ENCODE assay signal across 26 cellular contexts in genomic region chr11:12547953-12548650, GRCh38.
DNase-seq lines count a peak whose midpoint lies in the region; ATAC-seq and TF ChIP-seq lines count a peak whose summit lies in the region.
"Had no signal": no experiment of that assay in that cellular context is flagged by ENCODE, and none has a peak within 500 bp of the region (broad histone marks: within the 10 kb centered on the region; RNA-seq: fewer than 3 reads in every experiment).

No MANE protein-coding gene starts in this region.

- H3K27me3 ChIP-seq in left ventricle myocardium inferior (ENCODE audit: low read depth) (no peaks in the 10 kb centered on the region), right lobe of liver (no peaks in the 10 kb centered on the region), subcutaneous abdominal adipose tissue (ENCODE audit: control insufficient read depth in 5 of 5, insufficient read depth in 4 of 5, low read length in 5 of 5) (no peaks in the 10 kb centered on the region)
- H3K27me3 ChIP-seq: BLaER1 treated with 17β-estradiol and CSF1 and Interleukin-3, amounts not matched to agents 10 nM and 100 nM; neutrophil; tibial nerve had no signal

- TF ChIP-seq CTCF in left ventricle myocardium inferior (IDR thresholded peaks at IDR 0.05; ENCODE audit: borderline replicate concordance) (peak; percentile 23), right lobe of liver (IDR thresholded peaks at IDR 0.05) (no peak)

- ATAC-seq in right lobe of liver, result peak in 3 of 4 donors; percentile 15 to 67 (median 59)
- no peak for ATAC-seq in HG02970 (IDR thresholded peaks at IDR 0.05; ENCODE audit: low FRiP score, unreplicated experiment)
- ATAC-seq: activated CD8-positive, alpha-beta T cell treated with anti-CD3 and anti-CD28 coated beads for 36 hours; activated T-helper 17 cell treated with anti-CD3 and anti-CD28 coated beads, Interleukin-2, amount 50 U/mL, for 72 hours; GM12878; PC-3; sciatic nerve had no signal

- H3K27ac ChIP-seq in left ventricle myocardium inferior (replicated peaks) (peak overlapping the region; percentile 28), right lobe of liver (no peak overlapping the region), subcutaneous abdominal adipose tissue (ENCODE audit: low read depth, low read length) (peak overlapping the region; percentile 73), caudate nucleus (ENCODE audit: low read depth, low read length) (no peak overlapping the region)
- H3K27ac ChIP-seq: BLaER1 treated with 17β-estradiol and CSF1 and Interleukin-3, amounts not matched to agents 10 nM and 100 nM; HL-60; neutrophil had no signal

- H3K9me3 ChIP-seq in left ventricle myocardium inferior (replicated peaks) (no peaks in the 10 kb centered on the region), right lobe of liver (no peaks in the 10 kb centered on the region), subcutaneous abdominal adipose tissue (ENCODE audit: control insufficient read depth in 5 of 5, low read length in 5 of 5) (no peaks in the 10 kb centered on the region)
- H3K9me3 ChIP-seq: neutrophil, tibial nerve had no signal

- intact Hi-C loops in left ventricle myocardium inferior (cut with micrococcal nuclease), result no loop called here
- intact Hi-C loops in right lobe of liver (cut with DNase I), result no loop called here

- no peak for TF ChIP-seq POLR2A in right lobe of liver (IDR thresholded peaks at IDR 0.05)

- DNase-seq in amniotic epithelial cell (ENCODE audit: low read depth) (peak; percentile 65), left ventricle myocardium inferior (peak; percentile 29), right lobe of liver (no peak), NCI-H187 treated with DMSO at 0.1 percent for 48 hours (lab: John Stamatoyannopoulos, UW) (no peak), caudate nucleus (lab: John Stamatoyannopoulos, UW) (no peak)
- DNase-seq: activated CD4-positive, alpha-beta T cell treated with anti-CD3 and anti-CD28 coated beads for 1 hour; activated CD8-positive, alpha-beta T cell treated with anti-CD3 and anti-CD28 coated beads for 36 hours; activated naive CD4-positive, alpha-beta T cell treated with anti-CD3 and anti-CD28 coated beads, Interleukin-2, amount 10 ng/mL, durations not matched to agents 7 days and 5 days; amniotic stem cell; effector CD4-positive, alpha-beta T cell; Karpas-422; NCI-H2029 treated with DMSO at 0.1 percent for 48 hours; NCI-H2227 treated with DMSO at 0.1 percent for 48 hours; NCI-H526 treated with DMSO at 0.1 percent for 48 hours; PC-3; SHP77; stimulated activated CD4-positive, alpha-beta T cell treated with anti-CD3 and anti-CD28 coated beads, Interleukin-2, amount 100 ng/mL, for 48 hours had no signal

- H3K4me1 ChIP-seq in left ventricle myocardium inferior (peaks cover 26% of the 10 kb centered on the region), right lobe of liver (no peaks in the 10 kb centered on the region), subcutaneous abdominal adipose tissue (ENCODE audit: control insufficient read depth in 5 of 5, insufficient read depth in 5 of 5, low read length in 5 of 5) (peaks cover 4 to 32% (median 23%) of the 10 kb centered on the region in 5 donors)
- H3K4me1 ChIP-seq: BLaER1 treated with 17β-estradiol and CSF1 and Interleukin-3, amounts not matched to agents 10 nM and 100 nM had no signal

- H3K9ac ChIP-seq in subcutaneous abdominal adipose tissue (ENCODE audit: low read length in 5 of 5), result peak overlapping the region in 1 of 5 donors; percentile 21
- H3K9ac ChIP-seq: BLaER1 treated with 17β-estradiol and CSF1 and Interleukin-3, amounts not matched to agents 10 nM and 100 nM had no signal

- H3K36me3 ChIP-seq in left ventricle myocardium inferior, result no peaks in the 10 kb centered on the region
- H3K36me3 ChIP-seq in right lobe of liver, result no peaks in the 10 kb centered on the region
- H3K36me3 ChIP-seq in subcutaneous abdominal adipose tissue (ENCODE audit: control insufficient read depth in 5 of 5, insufficient read depth in 5 of 5, low read length in 5 of 5), result no peaks in the 10 kb centered on the region
- H3K36me3 ChIP-seq: BLaER1 treated with 17β-estradiol and CSF1 and Interleukin-3, amounts not matched to agents 10 nM and 100 nM; neutrophil; tibial nerve had no signal

- H3K4me3 ChIP-seq in left ventricle myocardium inferior (no peak overlapping the region), right lobe of liver (no peak overlapping the region), subcutaneous abdominal adipose tissue (ENCODE audit: low read depth in 1 of 5, low read length in 5 of 5) (no peak overlapping the region)
- H3K4me3 ChIP-seq: BLaER1 treated with 17β-estradiol and CSF1 and Interleukin-3, amounts not matched to agents 10 nM and 100 nM; GM12878; tibial nerve had no signal

- 71% methylated on average over 5 of the region's 5 CpGs for WGBS in right lobe of liver (ENCODE audit: insufficient coverage, low coverage, low lambda C conversion rate, missing lambda C conversion rate)

Comparison
In these comparisons a context has a peak if more than half of its experiments do, and no peak if none do; other contexts are left out.
1. DNase-seq: peak in amniotic epithelial cell (single experiment) and left ventricle myocardium inferior (single experiment); none in right lobe of liver (0 of 3), NCI-H187 treated with DMSO at 0.1 percent for 48 hours (single experiment) and caudate nucleus (0 of 61).
2. H3K27ac ChIP-seq: peak in left ventricle myocardium inferior (single experiment) and subcutaneous abdominal adipose tissue (single experiment); none in right lobe of liver (0 of 3) and caudate nucleus (single experiment).